In the genomic region with DNA sequence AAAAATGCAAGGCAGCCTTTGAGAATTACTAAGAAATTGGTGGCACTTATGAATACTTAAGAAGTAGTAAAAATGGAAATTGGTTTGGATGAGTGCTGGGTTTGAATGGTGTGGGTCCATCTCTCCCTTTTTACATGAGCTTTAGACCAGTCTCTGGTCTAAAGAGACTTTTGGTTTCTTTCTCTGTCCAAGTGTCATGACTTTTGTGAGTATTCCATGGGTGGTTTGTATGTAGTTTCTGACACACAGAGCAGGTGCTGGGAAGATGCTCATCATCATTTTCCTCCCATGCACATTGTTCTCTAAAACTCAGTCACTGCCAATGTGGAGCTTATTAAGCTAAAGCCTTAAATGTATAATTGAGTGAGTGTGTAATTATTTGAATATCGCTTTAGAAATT, we compare ENCODE assay signal across 12 cellular contexts.
DNase-seq lines count a peak whose midpoint lies in the region; ATAC-seq and TF ChIP-seq lines count a peak whose summit lies in the region.
"Had no signal": no experiment of that assay in that cellular context is flagged by ENCODE, and none has a peak within 500 bp of the region (broad histone marks: within the 10 kb centered on the region; RNA-seq: fewer than 3 reads in every experiment).

No MANE protein-coding gene starts in this region.

- DNase-seq in immature natural killer cell (no peak), sigmoid colon (no peak), left lobe of liver (ENCODE audit: low spot score) (no peak), NCI-H187 treated with DMSO at 0.1 percent for 48 hours (lab: John Stamatoyannopoulos, UW) (no peak)
- no peak for DNase-seq in stimulated activated CD4-positive, alpha-beta T cell treated with anti-CD3 and anti-CD28 coated beads, Interleukin-15, amount 100 ng/mL, for 24 hours
- DNase-seq: DMS53, NCI-H146 had no signal

- peaks cover 84 to 91% of the 10 kb centered on the region in 2 donors for H3K4me1 Mint-ChIP-seq in immature natural killer cell

- no peaks in the 10 kb centered on the region for H3K9me3 Mint-ChIP-seq in immature natural killer cell

- intact Hi-C loops in sigmoid colon (cut with DNase I) = no loop called here

- no peak for TF ChIP-seq POLR2A in sigmoid colon (IDR thresholded peaks at IDR 0.05)

- H3K4me3 Mint-ChIP-seq in immature natural killer cell = peak overlapping the region; percentile 77 to 85 (median 80)

- TF ChIP-seq EP300 in sigmoid colon (IDR thresholded peaks at IDR 0.05) = no peak

- no peak for TF ChIP-seq CTCF in sigmoid colon (IDR thresholded peaks at IDR 0.05)

- ATAC-seq in GM18867 (IDR thresholded peaks at IDR 0.05; ENCODE audit: unreplicated experiment) (peak; percentile 23), GM21447 (IDR thresholded peaks at IDR 0.05; ENCODE audit: unreplicated experiment) (peak; percentile 44), HG03354 (IDR thresholded peaks at IDR 0.05; ENCODE audit: poor library complexity, severe bottlenecking, unreplicated experiment) (peak; percentile 31), left lobe of liver (no peak)
- ATAC-seq: Panc1 had no signal

- peaks cover 0 to 6% (median 0%) of the 10 kb centered on the region in 4 donors for H3K36me3 ChIP-seq in sigmoid colon
- H3K36me3 ChIP-seq: breast epithelium had no signal

- no peak overlapping the region for H3K4me3 ChIP-seq in sigmoid colon
- H3K4me3 ChIP-seq: breast epithelium had no signal

- no peaks in the 10 kb centered on the region for H3K9me3 ChIP-seq in sigmoid colon
- H3K9me3 ChIP-seq: breast epithelium had no signal

- peaks cover 0 to 13% (median 8%) of the 10 kb centered on the region in 4 donors for H3K4me1 ChIP-seq in sigmoid colon
- H3K4me1 ChIP-seq: breast epithelium had no signal

- peaks cover 4 to 10% (median 9%) of the 10 kb centered on the region in 3 donors for H3K36me3 Mint-ChIP-seq in immature natural killer cell

- 95 to 97% methylated on average over 1 of the region's 1 CpG for WGBS in sigmoid colon, 2 donors

- no peaks in the 10 kb centered on the region for H3K27me3 ChIP-seq in sigmoid colon
- H3K27me3 ChIP-seq: breast epithelium had no signal

- H3K27ac Mint-ChIP-seq in immature natural killer cell = peak overlapping the region; percentile 85 to 92 (median 90)

- peaks cover 0 to 2% (median 0%) of the 10 kb centered on the region in 3 donors for H3K27me3 Mint-ChIP-seq in immature natural killer cell (ENCODE audit: low read depth in 3 of 3)

- no peak overlapping the region for H3K27ac ChIP-seq in sigmoid colon
- H3K27ac ChIP-seq: breast epithelium had no signal
